Comparison of ENCODE assay signal across 26 cellular contexts in genomic region chr10:48501226-48501625, GRCh38.
DNase-seq lines count a peak whose midpoint lies in the region; ATAC-seq, FAIRE-seq and TF ChIP-seq lines count a peak whose summit lies in the region.
"Had no signal": no experiment of that assay in that cellular context is flagged by ENCODE, and none has a peak within 500 bp of the region (broad histone marks: within the 10 kb centered on the region; RNA-seq: fewer than 3 reads in every experiment).

No MANE protein-coding gene starts in this region.

- DNase-seq in D341Med (ENCODE audit: low spot score) (peak; percentile 31), mesenteric fat pad (ENCODE audit: low spot score) (peak; percentile 39), neuronal stem cell (ENCODE audit: low spot score) (no peak), HepG2 (ENCODE audit: low spot score) (no peak), MM.1S (no peak), progenitor cell of endocrine pancreas (ENCODE audit: low spot score, unreplicated experiment) (no peak)
- peak; percentile 28 for DNase-seq in activated CD8-positive, alpha-beta memory T cell treated with anti-CD3 and anti-CD28 coated beads, Interleukin-2, amount 50 U/mL, for 48 hours
- DNase-seq: CD4-positive, alpha-beta T cell; COR-L47; DMS 273 treated with DMSO at 0.1 percent for 48 hours; DMS79 treated with DMSO at 0.1 percent for 48 hours; GOT3; HCEC 1CT; NCI-H1105 treated with DMSO at 0.1 percent for 48 hours; NCI-H1694 treated with DMSO at 0.1 percent for 48 hours; NCI-H2081 treated with DMSO at 0.1 percent for 48 hours; NCI-H2171 treated with DMSO at 0.1 percent for 48 hours; NCI-H526 treated with DMSO at 0.1 percent for 48 hours; NK-92 treated with Interleukin-12 subunit alpha and Interleukin-12 subunit beta, amount 100 ng/mL, for 24 hours; SIG-M5; SK-N-SH had no signal

- H2AFZ ChIP-seq in neuronal stem cell (ENCODE audit: low read length) (no peak overlapping the region), HepG2 (ENCODE audit: low read length) (no peak overlapping the region), MM.1S (ENCODE audit: low read length) (no peak overlapping the region)

- intact Hi-C loops in HepG2 (cut with micrococcal nuclease; ENCODE audit: unreplicated experiment), result no loop called here

- H3F3A ChIP-seq in MM.1S (ENCODE audit: insufficient read depth, low read length), result no peaks in the 10 kb centered on the region

- H4K91ac ChIP-seq in neuronal stem cell (ENCODE audit: low read depth, low read length, poor library complexity), result no peak overlapping the region

- H3K4me1 Mint-ChIP-seq in progenitor cell of endocrine pancreas (ENCODE audit: low read depth), result peaks cover 3% of the 10 kb centered on the region

- no peak overlapping the region for H3K4me3 ChIP-seq in BLaER1 treated with 17β-estradiol and CSF1 and Interleukin-3, amounts not matched to agents 10 nM and 100 nM
- H3K4me3 ChIP-seq in neuronal stem cell (ENCODE audit: low read length in 2 of 2) (no peak overlapping the region), HepG2 (replicated peaks in 1 of 3; ENCODE audit: insufficient read depth in 1 of 3, low read depth in 2 of 3, low read length in 3 of 3) (no peak overlapping the region), MM.1S (ENCODE audit: low read length) (no peak overlapping the region)
- H3K4me3 ChIP-seq: GM12878 had no signal

- no peak overlapping the region for H2BK12ac ChIP-seq in neuronal stem cell (ENCODE audit: low read length)

- H3K79me2 ChIP-seq in HepG2 (ENCODE audit: insufficient read depth, low read length) (no peaks in the 10 kb centered on the region), MM.1S (ENCODE audit: low read length) (no peaks in the 10 kb centered on the region)

- H2BK15ac ChIP-seq in neuronal stem cell (ENCODE audit: low read length), result no peak overlapping the region

- no peaks in the 10 kb centered on the region for H3K36me3 ChIP-seq in BLaER1 treated with 17β-estradiol and CSF1 and Interleukin-3, amounts not matched to agents 10 nM and 100 nM
- H3K36me3 ChIP-seq in neuronal stem cell (replicated peaks in 1 of 2; ENCODE audit: control insufficient read depth in 2 of 2, insufficient read depth in 2 of 2, low read length in 2 of 2) (no peaks in the 10 kb centered on the region), HepG2 (replicated peaks in 1 of 2; ENCODE audit: control insufficient read depth in 1 of 2, insufficient read depth in 2 of 2, low read length in 2 of 2) (no peaks in the 10 kb centered on the region), MM.1S (replicated peaks; ENCODE audit: insufficient read depth, low read length) (no peaks in the 10 kb centered on the region)

- peaks cover 0 to 74% (median 0%) of the 10 kb centered on the region in 11 experiments; a peak in 4 of 22 replicates for H4K20me1 ChIP-seq in BLaER1 treated with 17β-estradiol and CSF1 and Interleukin-3, amounts not matched to agents 10 nM and 100 nM
- H4K20me1 ChIP-seq in HepG2 (ENCODE audit: insufficient read depth, low read length) (no peaks in the 10 kb centered on the region), MM.1S (ENCODE audit: insufficient read depth, low read length) (no peaks in the 10 kb centered on the region)

- BruUV-seq in HepG2 (replicated peaks; lab: Mats Ljungman, UMichigan), result no TSS peak

- TF ChIP-seq RAD21 in HepG2 (CRISPR knock-in tag; IDR thresholded peaks at IDR 0.05), result no peak

- no peak for TF ChIP-seq CTCF in HepG2 (CRISPR knock-in tag; IDR thresholded peaks at IDR 0.05)
- TF ChIP-seq CTCF in MM.1S (IDR thresholded peaks at IDR 0.05; ENCODE audit: low read length), result no peak
- TF ChIP-seq CTCF in progenitor cell of endocrine pancreas (IDR thresholded peaks at IDR 0.05; ENCODE audit: unreplicated experiment), result no peak

- no peak overlapping the region for H3K27ac Mint-ChIP-seq in progenitor cell of endocrine pancreas
- H3K27ac Mint-ChIP-seq: CD4-positive, alpha-beta T cell had no signal

- POLR2A ChIA-PET in HepG2 (lab: Yijun Ruan, JAX), result no interaction called here

- TF ChIP-seq POLR2A in HepG2 (IDR thresholded peaks at IDR 0.05; ENCODE audit: insufficient read depth in 1 of 2, low read depth in 2 of 2, low read length in 2 of 2), result no peak

- no peaks in the 10 kb centered on the region for H3K79me1 ChIP-seq in neuronal stem cell (ENCODE audit: low read depth, low read length)

- H3K4me2 ChIP-seq in BLaER1 treated with 17β-estradiol and CSF1 and Interleukin-3, amounts not matched to agents 10 nM and 100 nM, result peak overlapping the region in 6 of 11 experiments; percentile 5 to 74 (median 58); a peak in 8 of 22 replicates
- H3K4me2 ChIP-seq in neuronal stem cell (ENCODE audit: insufficient read depth, low read length, poor library complexity, severe bottlenecking) (no peak overlapping the region), HepG2 (ENCODE audit: low read depth, low read length) (no peak overlapping the region), MM.1S (ENCODE audit: low read depth, low read length) (no peak overlapping the region)
- H3K4me2 ChIP-seq: SK-N-SH had no signal

- H4K8ac ChIP-seq in neuronal stem cell (ENCODE audit: low read depth, low read length), result no peak overlapping the region

- WGBS in neuronal stem cell (ENCODE audit: extremely low coverage in 2 of 2, insufficient read length in 2 of 2, insufficient replicate concordance in 1 of 2), 2 donors, result no CpG with 5 or more reads among the region's 2 CpGs
- 3% methylated on average over 2 of the region's 2 CpGs for WGBS in HepG2 (ENCODE audit: low lambda C conversion rate)

- no peak overlapping the region for H3K4me3 Mint-ChIP-seq in progenitor cell of endocrine pancreas (ENCODE audit: low read depth)
- H3K4me3 Mint-ChIP-seq: CD4-positive, alpha-beta T cell; IgD-negative memory B cell had no signal

- no peak overlapping the region for H3K27ac ChIP-seq in BLaER1 treated with 17β-estradiol and CSF1 and Interleukin-3, amounts not matched to agents 10 nM and 100 nM
- H3K27ac ChIP-seq in neuronal stem cell (replicated peaks; ENCODE audit: low read length) (no peak overlapping the region), HepG2 (ENCODE audit: extremely low read length, insufficient read depth, low read length) (no peak overlapping the region), MM.1S (ENCODE audit: low read length) (no peak overlapping the region)

- peaks cover 14% of the 10 kb centered on the region for H3K27me3 Mint-ChIP-seq in progenitor cell of endocrine pancreas

- no peak overlapping the region for H2BK5ac ChIP-seq in neuronal stem cell (ENCODE audit: low read length)

- no peaks in the 10 kb centered on the region for H3K9me2 ChIP-seq in MM.1S (replicated peaks; ENCODE audit: insufficient read depth, low read length)
- H3K9me2 ChIP-seq: SK-N-SH had no signal

- no peak for FAIRE-seq in HepG2 (lab: Jason Lieb, UNC)
- FAIRE-seq: GM12878, HTR-8/SVneo had no signal

- no peaks in the 10 kb centered on the region for H3K27me3 ChIP-seq in BLaER1 treated with 17β-estradiol and CSF1 and Interleukin-3, amounts not matched to agents 10 nM and 100 nM
- peaks cover 0 to 7% (median 0%) of the 10 kb centered on the region in 3 experiments for H3K27me3 ChIP-seq in neuronal stem cell (ENCODE audit: control insufficient read depth in 3 of 3, insufficient read depth in 3 of 3, low read depth in 1 of 3, low read length in 3 of 3)
- peaks cover 0 to 13% of the 10 kb centered on the region in 2 experiments; a peak in 1 of 5 replicates for H3K27me3 ChIP-seq in HepG2 (ENCODE audit: control insufficient read depth in 1 of 2, insufficient read depth in 2 of 2, low read length in 2 of 2)
- no peaks in the 10 kb centered on the region for H3K27me3 ChIP-seq in MM.1S (replicated peaks; ENCODE audit: insufficient read depth, low read length)

- no peak for ATAC-seq in HepG2
- ATAC-seq: Panc1 had no signal

- no peak overlapping the region for H3K14ac ChIP-seq in neuronal stem cell (ENCODE audit: low read length)

- no peaks in the 10 kb centered on the region for H3K9me3 Mint-ChIP-seq in progenitor cell of endocrine pancreas (ENCODE audit: low read depth)
- H3K9me3 Mint-ChIP-seq: CD4-positive, alpha-beta T cell; IgD-negative memory B cell had no signal

- H3K4ac ChIP-seq in neuronal stem cell (ENCODE audit: low read length), result no peak overlapping the region

- no peak overlapping the region for H3K9ac ChIP-seq in BLaER1 treated with 17β-estradiol and CSF1 and Interleukin-3, amounts not matched to agents 10 nM and 100 nM
- H3K9ac ChIP-seq in neuronal stem cell (ENCODE audit: low read depth, low read length, poor library complexity) (no peak overlapping the region), HepG2 (ENCODE audit: insufficient read depth, low read depth, low read length) (no peak overlapping the region), MM.1S (ENCODE audit: low read length) (no peak overlapping the region)
- H3K9ac ChIP-seq: SK-N-SH had no signal

- CTCF ChIA-PET in HepG2 (lab: Yijun Ruan, JAX; ENCODE audit: low intra/inter-chr PET ratio, low total read pairs), result no interaction called here

- in situ Hi-C loops in HepG2 (cut with HindIII; ENCODE audit: extremely low pct_ligation_motif_present, low pct_unique_long_range_greater_than_20kb), result no loop called here

- no peak overlapping the region for H2BK120ac ChIP-seq in neuronal stem cell (ENCODE audit: low read depth, low read length)

- TF ChIP-seq EP300 in HepG2 (IDR thresholded peaks at IDR 0.05; ENCODE audit: low read depth in 2 of 2, low read length in 2 of 2), result no peak
- no peak for TF ChIP-seq EP300 in HepG2 (CRISPR knock-in tag; IDR thresholded peaks at IDR 0.05; ENCODE audit: borderline replicate concordance)

- H3K18ac ChIP-seq in neuronal stem cell (ENCODE audit: low read length), result no peak overlapping the region

- H3K9me3 ChIP-seq in BLaER1 treated with 17β-estradiol and CSF1 and Interleukin-3, amounts not matched to agents 10 nM and 100 nM (replicated peaks in 1 of 11), result no peaks in the 10 kb centered on the region
- H3K9me3 ChIP-seq in neuronal stem cell (replicated peaks in 1 of 2; ENCODE audit: control insufficient read depth in 2 of 2, insufficient read depth in 1 of 2, low read depth in 1 of 2, low read length in 2 of 2), result no peaks in the 10 kb centered on the region
- no peaks in the 10 kb centered on the region for H3K9me3 ChIP-seq in HepG2 (ENCODE audit: low read length)
- no peaks in the 10 kb centered on the region for H3K9me3 ChIP-seq in MM.1S (replicated peaks; ENCODE audit: insufficient read depth, low read length)
- H3K9me3 ChIP-seq: SK-N-SH had no signal

- no peak overlapping the region for H2AK5ac ChIP-seq in neuronal stem cell (ENCODE audit: low read depth, low read length)

- H3K4me1 ChIP-seq in BLaER1 treated with 17β-estradiol and CSF1 and Interleukin-3, amounts not matched to agents 10 nM and 100 nM, result peaks cover 5 to 67% (median 36%) of the 10 kb centered on the region in 10 experiments; a peak in 15 of 20 replicates
- H3K4me1 ChIP-seq in neuronal stem cell (ENCODE audit: control insufficient read depth in 2 of 2, insufficient read depth in 1 of 2, low read depth in 1 of 2, low read length in 2 of 2) (peaks cover 0 to 2% of the 10 kb centered on the region in 2 donors), HepG2 (ENCODE audit: insufficient read depth, low read length) (no peaks in the 10 kb centered on the region), MM.1S (ENCODE audit: low read length) (0 out of 2 replicates have a peak, but pooled peaks cover 7% of the 10 kb centered on the region)

- H3K23ac ChIP-seq in neuronal stem cell (ENCODE audit: low read depth, low read length, poor library complexity), result no peak overlapping the region

- H3K36me3 Mint-ChIP-seq in progenitor cell of endocrine pancreas (ENCODE audit: insufficient read depth), result no peaks in the 10 kb centered on the region
- H3K36me3 Mint-ChIP-seq: IgD-negative memory B cell had no signal

Comparison
In these comparisons a context has a peak if more than half of its experiments do, and no peak if none do; other contexts are left out.
1. H3K4me2 ChIP-seq: peak in BLaER1 treated with 17β-estradiol and CSF1 and Interleukin-3, amounts not matched to agents 10 nM and 100 nM (6 of 11); none in neuronal stem cell (single experiment), HepG2 (single experiment) and MM.1S (single experiment).
2. DNase-seq: peak in D341Med (single experiment), activated CD8-positive, alpha-beta memory T cell treated with anti-CD3 and anti-CD28 coated beads, Interleukin-2, amount 50 U/mL, for 48 hours (single experiment) and mesenteric fat pad (single experiment); none in neuronal stem cell (single experiment), HepG2 (single experiment), MM.1S (single experiment) and progenitor cell of endocrine pancreas (single experiment).